Comparison of ENCODE assay signal across 12 cellular contexts in the genomic region with DNA sequence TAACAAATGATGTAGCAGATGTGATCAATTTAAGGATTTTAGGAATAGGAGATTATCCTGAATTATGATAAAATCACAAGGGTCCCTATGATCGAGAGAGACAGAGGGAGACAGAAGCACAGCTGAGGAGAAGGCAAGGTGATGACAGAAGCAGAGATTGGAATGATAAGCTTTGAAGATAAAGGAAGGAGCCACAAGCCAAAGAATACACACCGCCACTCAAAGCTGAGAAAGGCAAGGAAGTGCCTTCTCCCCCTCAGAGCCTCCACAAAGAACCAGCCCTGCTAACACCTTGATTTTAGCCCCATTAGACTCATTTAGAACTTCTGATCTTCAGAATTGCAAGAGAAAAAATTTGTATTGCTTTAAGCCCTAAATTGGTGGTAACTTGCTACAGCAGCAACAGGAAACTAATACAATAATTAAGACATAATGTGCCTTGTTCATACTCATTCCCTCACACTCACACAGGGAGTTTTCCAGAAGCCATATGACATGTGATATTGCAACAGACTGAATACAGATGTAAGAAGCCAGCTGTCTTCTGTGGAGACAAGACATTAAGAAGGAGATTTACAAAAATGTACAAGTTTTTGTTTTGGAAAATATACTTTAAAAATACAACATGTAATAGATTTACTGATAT. TPM values are rescaled to one million over a fixed set of nuclear protein-coding genes. Genes with fewer than 3 reads are reported as not detected.
A peak's percentile ranks its signal among the peaks of the same experiment; 100 is the strongest.
DNase-seq lines count a peak whose midpoint lies in the region; ATAC-seq and TF ChIP-seq lines count a peak whose summit lies in the region.
"Had no signal": no experiment of that assay in that cellular context is flagged by ENCODE, and none has a peak within 500 bp of the region (broad histone marks: within the 10 kb centered on the region; RNA-seq: fewer than 3 reads in every experiment).

No MANE protein-coding gene starts in this region.

- ATAC-seq in GM18868 (IDR thresholded peaks at IDR 0.05; ENCODE audit: unreplicated experiment), result no peak
- no peak for ATAC-seq in HG03097 (IDR thresholded peaks at IDR 0.05; ENCODE audit: low FRiP score, unreplicated experiment)

- H3K36me3 ChIP-seq in ACC112 (ENCODE audit: insufficient read depth, low read length), result no peaks in the 10 kb centered on the region

- H3K79me2 ChIP-seq in ACC112 (ENCODE audit: control insufficient read depth, insufficient read depth, low read length, unreplicated experiment), result no peaks in the 10 kb centered on the region

- TF ChIP-seq CTCF in astrocyte of the spinal cord (IDR thresholded peaks at IDR 0.05; ENCODE audit: low read depth, low read length), result no peak

- in situ Hi-C loops in astrocyte of the spinal cord (cut with HindIII; ENCODE audit: low sequenced_read_pairs), result no loop called here

- peak overlapping the region; percentile 23 for H3K27ac ChIP-seq in ACC112 (ENCODE audit: low read depth, low read length)
- H3K27ac ChIP-seq: KMS-11 had no signal

- peak; percentile 30 for DNase-seq in HCEC 1CT
- DNase-seq in astrocyte of the spinal cord (ENCODE audit: low read depth, low spot score), result peak; percentile 14
- peak; percentile 13 to 70 for DNase-seq in lung microvascular endothelial cell (ENCODE audit: low read depth in 2 of 2)
- DNase-seq in HT-29 (ENCODE audit: low spot score), result no peak
- DNase-seq in NCI-H1105 (lab: John Stamatoyannopoulos, UW), result no peak
- DNase-seq: activated CD4-positive, CD25-positive, alpha-beta regulatory T cell treated with anti-CD3 and anti-CD28 coated beads, Interleukin-2, amount 50 U/mL, for 72 hours; kidney; stimulated activated naive CD4-positive, alpha-beta T cell treated with Interleukin-2 at 50 U/mL for 16 hours had no signal

- peak overlapping the region; percentile 23; the same call in 1 of the 2 replicates for H3K4me3 ChIP-seq in ACC112 (ENCODE audit: low read depth, low read length)
- no peak overlapping the region for H3K4me3 ChIP-seq in astrocyte of the spinal cord (ENCODE audit: low read depth, low read length)

- H3K4me1 ChIP-seq in ACC112 (ENCODE audit: control insufficient read depth, insufficient read depth, low read length, unreplicated experiment), result peaks cover 33% of the 10 kb centered on the region

- peak overlapping the region; percentile 29 for H2AFZ ChIP-seq in ACC112 (ENCODE audit: low read length, unreplicated experiment)

- H3K27me3 ChIP-seq in ACC112 (ENCODE audit: insufficient read depth, low read length), result no peaks in the 10 kb centered on the region

RNA-seq across cellular contexts. Expression of gene TRANK1, which starts 38.2 kb away (rescaled TPM):
- total RNA-seq in lung microvascular endothelial cell, result 4.0 and 6.1 TPM in 2 replicates
- 0.13 and 6.4 TPM in 2 replicates for total RNA-seq in HT-29 (2014; rRNA removed; shearing (Covaris generic))

Comparison
In these comparisons a context has a peak if more than half of its experiments do, and no peak if none do; other contexts are left out.
1. DNase-seq: peak in HCEC 1CT (single experiment), astrocyte of the spinal cord (single experiment) and lung microvascular endothelial cell (2 of 2); none in HT-29 (single experiment) and NCI-H1105 (single experiment).